In the genomic region with DNA sequence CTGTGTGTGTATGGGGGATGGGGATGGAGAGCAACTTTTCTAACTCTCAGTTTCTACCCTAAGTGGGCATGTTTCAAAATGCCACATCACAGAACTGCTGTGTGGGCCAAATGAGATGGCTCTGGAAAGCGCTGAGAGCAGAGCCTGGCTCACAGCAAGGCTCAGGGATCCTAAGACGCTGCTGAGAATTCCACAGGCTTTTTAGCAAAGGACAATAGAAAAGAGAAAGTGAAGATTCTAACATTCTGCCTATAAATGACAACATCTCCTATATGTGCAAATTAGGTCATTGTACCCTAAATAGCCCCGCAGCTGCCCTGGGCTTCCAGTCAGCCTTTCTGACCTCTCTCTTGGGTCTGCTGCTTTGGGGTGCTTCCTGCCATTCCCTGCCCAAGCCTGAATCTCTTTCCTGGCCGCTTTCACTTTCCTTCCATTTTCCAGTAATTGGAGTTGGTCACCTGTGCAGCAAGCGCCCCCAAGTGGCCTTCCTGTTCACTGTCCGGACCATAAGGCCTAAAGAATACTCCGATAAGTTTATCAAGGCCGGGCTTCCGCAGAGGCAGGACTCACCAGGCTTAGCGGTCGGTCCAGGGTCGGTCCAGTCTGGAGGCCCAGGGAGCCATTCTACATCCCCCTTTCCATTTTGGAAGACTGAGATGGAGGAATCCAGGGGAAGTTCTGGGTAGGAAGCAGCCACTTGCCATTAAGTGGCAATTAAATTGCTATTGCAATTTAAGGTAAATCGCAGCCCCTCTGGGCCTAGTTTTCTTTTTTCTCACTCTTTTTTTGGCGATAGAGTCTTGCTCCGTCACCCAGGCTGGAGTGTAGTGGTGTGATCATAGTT, we compare ENCODE assay signal across 1 cellular context.
TF ChIP-seq lines count a peak whose summit lies in the region.

No MANE protein-coding gene starts in this region.

TF ChIP-seq in K562, 482 proteins besides CTCF, POLR2A, EP300 and RAD21 (continued from another document and continues in another):
- no peak for TF ChIP-seq POLR2B (IDR thresholded peaks at IDR 0.05; ENCODE audit: low read depth, partially characterized antibody)
- TF ChIP-seq RBM14 (IDR thresholded peaks at IDR 0.05; ENCODE audit: borderline replicate concordance, insufficient read depth, low read depth, low read length), result no peak
- TF ChIP-seq FOXA3 (CRISPR knock-in tag; conservative IDR thresholded peaks at IDR 0.05 in 1 of 2, IDR thresholded peaks at IDR 0.05 in 1 of 2), result 0 out of 4 replicates have a peak, but pooled peaks of 1 of the 2 experiments have one; percentile 42
- TF ChIP-seq THRAP3 (IDR thresholded peaks at IDR 0.05; ENCODE audit: borderline replicate concordance), result no peak
- TF ChIP-seq, protein P1, sequence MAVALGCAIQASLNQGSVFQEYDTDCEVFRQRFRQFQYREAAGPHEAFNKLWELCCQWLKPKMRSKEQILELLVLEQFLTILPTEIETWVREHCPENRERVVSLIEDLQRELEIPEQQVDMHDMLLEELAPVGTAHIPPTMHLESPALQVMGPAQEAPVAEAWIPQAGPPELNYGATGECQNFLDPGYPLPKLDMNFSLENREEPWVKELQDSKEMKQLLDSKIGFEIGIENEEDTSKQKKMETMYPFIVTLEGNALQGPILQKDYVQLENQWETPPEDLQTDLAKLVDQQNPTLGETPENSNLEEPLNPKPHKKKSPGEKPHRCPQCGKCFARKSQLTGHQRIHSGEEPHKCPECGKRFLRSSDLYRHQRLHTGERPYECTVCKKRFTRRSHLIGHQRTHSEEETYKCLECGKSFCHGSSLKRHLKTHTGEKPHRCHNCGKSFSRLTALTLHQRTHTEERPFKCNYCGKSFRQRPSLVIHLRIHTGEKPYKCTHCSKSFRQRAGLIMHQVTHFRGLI (CRISPR knock-in tag; IDR thresholded peaks at IDR 0.05), result no peak
- peak; percentile 65; the same call in 1 of the 2 replicates for TF ChIP-seq SOX6 (IDR thresholded peaks at IDR 0.05)
- TF ChIP-seq ZNF445 (CRISPR knock-in tag; IDR thresholded peaks at IDR 0.05; ENCODE audit: low read depth), result no peak
- TF ChIP-seq, protein P2, sequence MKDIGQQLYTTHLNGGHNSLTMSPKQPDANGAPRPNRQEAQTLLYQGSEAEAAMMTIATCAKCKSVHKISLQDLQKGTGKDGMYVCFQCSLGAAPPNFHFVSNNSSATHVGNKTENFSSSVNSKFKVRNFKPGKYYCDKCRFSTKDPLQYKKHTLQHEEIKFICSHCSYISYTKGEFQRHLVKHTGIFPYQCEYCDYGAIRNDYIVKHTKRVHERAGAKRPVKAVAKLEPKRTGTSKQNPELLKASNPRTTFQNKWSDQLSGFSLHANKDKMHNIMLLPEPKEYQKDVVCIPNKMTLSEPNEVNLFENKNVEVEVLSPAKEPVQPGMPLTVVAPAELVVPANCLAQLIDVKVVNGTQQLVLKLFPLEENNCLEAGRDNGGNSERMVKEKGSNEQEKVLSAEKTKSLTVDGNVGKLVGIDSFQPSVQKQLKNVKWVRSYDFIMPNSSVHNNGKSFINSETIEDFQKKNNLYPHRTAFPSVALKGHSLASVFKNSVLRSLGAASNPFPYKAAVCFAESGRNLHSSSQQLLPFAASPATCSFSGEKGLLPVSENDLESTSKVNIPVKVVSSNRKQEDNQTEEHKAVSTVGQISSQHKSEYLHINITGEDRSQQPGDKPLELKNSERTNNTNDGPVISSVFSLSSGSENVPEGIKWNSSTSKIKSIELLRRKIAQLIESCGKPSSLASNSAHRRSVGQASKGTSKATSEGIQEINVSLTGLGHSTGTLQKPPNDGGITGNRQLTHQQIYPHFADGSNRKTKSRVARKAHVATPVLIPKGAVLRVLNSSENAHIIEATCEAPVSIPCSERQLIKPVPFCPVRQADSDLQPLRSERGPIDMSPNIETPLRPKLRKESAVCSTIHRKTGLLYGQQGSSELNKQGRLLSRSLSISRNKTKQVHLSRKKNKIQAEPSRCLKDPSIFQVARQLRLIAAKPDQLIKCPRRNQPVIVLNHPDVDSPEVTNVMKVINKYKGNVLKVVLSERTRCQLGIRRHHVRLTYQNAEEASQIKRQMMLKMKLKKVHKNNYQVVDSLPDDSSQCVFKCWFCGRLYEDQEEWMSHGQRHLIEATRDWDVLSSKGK (CRISPR knock-in tag; IDR thresholded peaks at IDR 0.05), result no peak
- no peak for TF ChIP-seq HMG20B (CRISPR knock-in tag; IDR thresholded peaks at IDR 0.05)
- TF ChIP-seq CHCHD3 (CRISPR knock-in tag; IDR thresholded peaks at IDR 0.05), result no peak
- TF ChIP-seq, protein P3, sequence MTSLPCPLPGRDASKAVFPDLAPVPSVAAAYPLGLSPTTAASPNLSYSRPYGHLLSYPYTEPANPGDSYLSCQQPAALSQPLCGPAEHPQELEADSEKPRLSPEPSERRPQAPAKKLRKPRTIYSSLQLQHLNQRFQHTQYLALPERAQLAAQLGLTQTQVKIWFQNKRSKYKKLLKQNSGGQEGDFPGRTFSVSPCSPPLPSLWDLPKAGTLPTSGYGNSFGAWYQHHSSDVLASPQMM (CRISPR knock-in tag; IDR thresholded peaks at IDR 0.05), result no peak
- no peak for TF ChIP-seq E2F3 (CRISPR knock-in tag; IDR thresholded peaks at IDR 0.05)
- TF ChIP-seq MIER1 (IDR thresholded peaks at IDR 0.05; ENCODE audit: low read depth), result no peak
- peak; percentile 43 for TF ChIP-seq BHLHE40 (IDR thresholded peaks at IDR 0.05; ENCODE audit: low read length)
- peak in 1 of 2 experiments; percentile 10; a peak in 3 of 4 replicates for TF ChIP-seq FOXK2 (conservative IDR thresholded peaks at IDR 0.05 in 1 of 2, IDR thresholded peaks at IDR 0.05 in 1 of 2; ENCODE audit: low read depth in 2 of 2)
- TF ChIP-seq, protein P4, sequence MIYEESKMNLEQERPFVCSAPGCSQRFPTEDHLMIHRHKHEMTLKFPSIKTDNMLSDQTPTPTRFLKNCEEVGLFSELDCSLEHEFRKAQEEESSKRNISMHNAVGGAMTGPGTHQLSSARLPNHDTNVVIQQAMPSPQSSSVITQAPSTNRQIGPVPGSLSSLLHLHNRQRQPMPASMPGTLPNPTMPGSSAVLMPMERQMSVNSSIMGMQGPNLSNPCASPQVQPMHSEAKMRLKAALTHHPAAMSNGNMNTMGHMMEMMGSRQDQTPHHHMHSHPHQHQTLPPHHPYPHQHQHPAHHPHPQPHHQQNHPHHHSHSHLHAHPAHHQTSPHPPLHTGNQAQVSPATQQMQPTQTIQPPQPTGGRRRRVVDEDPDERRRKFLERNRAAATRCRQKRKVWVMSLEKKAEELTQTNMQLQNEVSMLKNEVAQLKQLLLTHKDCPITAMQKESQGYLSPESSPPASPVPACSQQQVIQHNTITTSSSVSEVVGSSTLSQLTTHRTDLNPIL (CRISPR knock-in tag; IDR thresholded peaks at IDR 0.05), result 0 out of 2 replicates have a peak, but pooled peaks have one; percentile 20
- TF ChIP-seq, protein P5, sequence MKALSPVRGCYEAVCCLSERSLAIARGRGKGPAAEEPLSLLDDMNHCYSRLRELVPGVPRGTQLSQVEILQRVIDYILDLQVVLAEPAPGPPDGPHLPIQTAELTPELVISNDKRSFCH (CRISPR knock-in tag; IDR thresholded peaks at IDR 0.05), result no peak
- TF ChIP-seq, protein P5 (tag; IDR thresholded peaks at IDR 0.05), result no peak
- TF ChIP-seq IRF2 (CRISPR knock-in tag; IDR thresholded peaks at IDR 0.05), result no peak
- no peak for TF ChIP-seq ZNF253 (CRISPR knock-in tag; conservative IDR thresholded peaks at IDR 0.05)
- TF ChIP-seq, protein P6, sequence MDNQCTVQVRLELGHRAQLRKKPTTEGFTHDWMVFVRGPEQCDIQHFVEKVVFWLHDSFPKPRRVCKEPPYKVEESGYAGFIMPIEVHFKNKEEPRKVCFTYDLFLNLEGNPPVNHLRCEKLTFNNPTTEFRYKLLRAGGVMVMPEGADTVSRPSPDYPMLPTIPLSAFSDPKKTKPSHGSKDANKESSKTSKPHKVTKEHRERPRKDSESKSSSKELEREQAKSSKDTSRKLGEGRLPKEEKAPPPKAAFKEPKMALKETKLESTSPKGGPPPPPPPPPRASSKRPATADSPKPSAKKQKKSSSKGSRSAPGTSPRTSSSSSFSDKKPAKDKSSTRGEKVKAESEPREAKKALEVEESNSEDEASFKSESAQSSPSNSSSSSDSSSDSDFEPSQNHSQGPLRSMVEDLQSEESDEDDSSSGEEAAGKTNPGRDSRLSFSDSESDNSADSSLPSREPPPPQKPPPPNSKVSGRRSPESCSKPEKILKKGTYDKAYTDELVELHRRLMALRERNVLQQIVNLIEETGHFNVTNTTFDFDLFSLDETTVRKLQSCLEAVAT (IDR thresholded peaks at IDR 0.05), result peak; percentile 47 to 66; a peak in 2 of 4 replicates
- peak; percentile 83 for TF ChIP-seq ETV5 (CRISPR knock-in tag; IDR thresholded peaks at IDR 0.05; ENCODE audit: low read depth)
- TF ChIP-seq L3MBTL2 (IDR thresholded peaks at IDR 0.05), result peak; percentile 45; the same call in 1 of the 2 replicates
- no peak for TF ChIP-seq NCOA1 (IDR thresholded peaks at IDR 0.05; ENCODE audit: low read depth)
- TF ChIP-seq FOXK1 (CRISPR knock-in tag; IDR thresholded peaks at IDR 0.05; ENCODE audit: borderline replicate concordance), result peak; percentile 68; the same call in 1 of the 2 replicates
- TF ChIP-seq, protein P7, sequence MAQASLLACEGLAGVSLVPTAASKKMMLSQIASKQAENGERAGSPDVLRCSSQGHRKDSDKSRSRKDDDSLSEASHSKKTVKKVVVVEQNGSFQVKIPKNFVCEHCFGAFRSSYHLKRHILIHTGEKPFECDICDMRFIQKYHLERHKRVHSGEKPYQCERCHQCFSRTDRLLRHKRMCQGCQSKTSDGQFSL (CRISPR knock-in tag; IDR thresholded peaks at IDR 0.05), result no peak
- TF ChIP-seq, protein P7 (tag; IDR thresholded peaks at IDR 0.05), result no peak; a peak in 2 of 4 replicates
- TF ChIP-seq NFE2 (IDR thresholded peaks at IDR 0.05; ENCODE audit: low read depth), result no peak
- 0 out of 2 replicates have a peak, but pooled peaks have one; percentile 22 for TF ChIP-seq CREM (IDR thresholded peaks at IDR 0.05; ENCODE audit: low read depth)
- peak in 1 of 2 experiments; percentile 57; a peak in 1 of 4 replicates for TF ChIP-seq HDAC1 (IDR thresholded peaks at IDR 0.05)
- TF ChIP-seq, protein P8, sequence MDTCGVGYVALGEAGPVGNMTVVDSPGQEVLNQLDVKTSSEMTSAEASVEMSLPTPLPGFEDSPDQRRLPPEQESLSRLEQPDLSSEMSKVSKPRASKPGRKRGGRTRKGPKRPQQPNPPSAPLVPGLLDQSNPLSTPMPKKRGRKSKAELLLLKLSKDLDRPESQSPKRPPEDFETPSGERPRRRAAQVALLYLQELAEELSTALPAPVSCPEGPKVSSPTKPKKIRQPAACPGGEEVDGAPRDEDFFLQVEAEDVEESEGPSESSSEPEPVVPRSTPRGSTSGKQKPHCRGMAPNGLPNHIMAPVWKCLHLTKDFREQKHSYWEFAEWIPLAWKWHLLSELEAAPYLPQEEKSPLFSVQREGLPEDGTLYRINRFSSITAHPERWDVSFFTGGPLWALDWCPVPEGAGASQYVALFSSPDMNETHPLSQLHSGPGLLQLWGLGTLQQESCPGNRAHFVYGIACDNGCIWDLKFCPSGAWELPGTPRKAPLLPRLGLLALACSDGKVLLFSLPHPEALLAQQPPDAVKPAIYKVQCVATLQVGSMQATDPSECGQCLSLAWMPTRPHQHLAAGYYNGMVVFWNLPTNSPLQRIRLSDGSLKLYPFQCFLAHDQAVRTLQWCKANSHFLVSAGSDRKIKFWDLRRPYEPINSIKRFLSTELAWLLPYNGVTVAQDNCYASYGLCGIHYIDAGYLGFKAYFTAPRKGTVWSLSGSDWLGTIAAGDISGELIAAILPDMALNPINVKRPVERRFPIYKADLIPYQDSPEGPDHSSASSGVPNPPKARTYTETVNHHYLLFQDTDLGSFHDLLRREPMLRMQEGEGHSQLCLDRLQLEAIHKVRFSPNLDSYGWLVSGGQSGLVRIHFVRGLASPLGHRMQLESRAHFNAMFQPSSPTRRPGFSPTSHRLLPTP (IDR thresholded peaks at IDR 0.05; ENCODE audit: borderline replicate concordance, extremely low read depth, insufficient read length), result no peak
- TF ChIP-seq U2AF1 (optimal IDR thresholded peaks at IDR 0.05; ENCODE audit: low read depth, low read length), result no peak
- no peak for TF ChIP-seq NFIX (CRISPR knock-in tag; IDR thresholded peaks at IDR 0.05; ENCODE audit: low read depth)
- no peak for TF ChIP-seq SIRT6 (IDR thresholded peaks at IDR 0.05; ENCODE audit: low read depth, low read length)
- 0 out of 4 replicates have a peak, but pooled peaks of 1 of the 2 experiments have one; percentile 16 for TF ChIP-seq ETV6 (IDR thresholded peaks at IDR 0.05; ENCODE audit: borderline replicate concordance in 1 of 2, low read depth in 2 of 2, low read length in 1 of 2)
- TF ChIP-seq ETV6 (CRISPR knock-in tag; IDR thresholded peaks at IDR 0.05; ENCODE audit: borderline replicate concordance), result no peak
- TF ChIP-seq POLR3G (IDR thresholded peaks at IDR 0.05; ENCODE audit: extremely low read depth, insufficient read length, insufficient replicate concordance), result no peak
- no peak for TF ChIP-seq ZKSCAN3 (CRISPR knock-in tag; IDR thresholded peaks at IDR 0.05)
- peak; percentile 82; the same call in 1 of the 2 replicates for TF ChIP-seq MEF2A (IDR thresholded peaks at IDR 0.05; ENCODE audit: control insufficient read depth, low read depth, low read length)
- TF ChIP-seq FOXP1 (CRISPR knock-in tag; IDR thresholded peaks at IDR 0.05), result 0 out of 2 replicates have a peak, but pooled peaks have one; percentile 35
